8 cellular contexts compared by ENCODE assay signal in genomic region chr10:47311900-47312662, GRCh38. TPM values are rescaled to one million over a fixed set of nuclear protein-coding genes. Genes with fewer than 3 reads are reported as not detected.
DNase-seq lines count a peak whose midpoint lies in the region; ATAC-seq and TF ChIP-seq lines count a peak whose summit lies in the region.

No MANE protein-coding gene starts in this region.

- H3K4me3 ChIP-seq in breast epithelium = no peak overlapping the region

- TF ChIP-seq POLR2A in breast epithelium (IDR thresholded peaks at IDR 0.05) = no peak

- peaks cover 2% of the 10 kb centered on the region for H4K20me1 ChIP-seq in H9 (ENCODE audit: control insufficient read depth, insufficient read depth, insufficient read length)

- H3K36me3 Mint-ChIP-seq in H9 (ENCODE audit: insufficient read depth in 1 of 3, low read depth in 3 of 3) = no peaks in the 10 kb centered on the region
- H3K36me3 Mint-ChIP-seq in activated B cell treated with CpG ODN at 0.5 μM for 24 hours (ENCODE audit: low read depth) = no peaks in the 10 kb centered on the region

- no peaks in the 10 kb centered on the region for H3K27me3 ChIP-seq in H9 (ENCODE audit: insufficient read depth, low read length)
- H3K27me3 ChIP-seq in breast epithelium = no peaks in the 10 kb centered on the region

- intact Hi-C loops in activated B cell treated with CpG ODN at 0.5 μM for 24 hours (cut with micrococcal nuclease) = loop anchor here (1.0 kb wide), 1 partner anchor 265 kb away; no protein-coding TSS in a partner anchor
- intact Hi-C loops in breast epithelium (cut with DNase I; ENCODE audit: low total_unique reads) = no loop called here

- no peak overlapping the region for H3T11ph ChIP-seq in H9 (ENCODE audit: low read length)

- H3K23ac ChIP-seq in H9 (ENCODE audit: insufficient read length, low read depth, low read length) = no peak overlapping the region

- no peak overlapping the region for H2BK120ac ChIP-seq in H9 (ENCODE audit: low read depth, low read length, poor library complexity, severe bottlenecking)

- H3K9ac ChIP-seq in H9 (ENCODE audit: extremely low read depth, insufficient read length, low read length) = no peak overlapping the region

- no CpG with 5 or more reads among the region's 21 CpGs for WGBS in H9 (ENCODE audit: extremely low coverage, insufficient read length, low lambda C conversion rate)

- H3K9me3 Mint-ChIP-seq in H9 (no peaks in the 10 kb centered on the region), activated B cell treated with CpG ODN at 0.5 μM for 24 hours (no peaks in the 10 kb centered on the region)

- no peak overlapping the region for H2BK15ac ChIP-seq in H9 (ENCODE audit: low read depth, low read length)

- H3K4me2 ChIP-seq in H9 (ENCODE audit: insufficient read depth, insufficient read length, low read length) = no peak overlapping the region

- H3K4me3 Mint-ChIP-seq in H9 (no peak overlapping the region), activated B cell treated with CpG ODN at 0.5 μM for 24 hours (no peak overlapping the region)

- no peak overlapping the region for H4K91ac ChIP-seq in H9 (ENCODE audit: insufficient read length, low read depth, low read length)

- no peak overlapping the region for H2AK5ac ChIP-seq in H9 (ENCODE audit: insufficient read length, low read length)

- POLR2A ChIA-PET in activated B cell treated with CpG ODN at 0.5 μM for 24 hours (lab: Charles Lee) = no interaction called here

- no peak overlapping the region for H3K56ac ChIP-seq in H9 (ENCODE audit: insufficient read length, low read depth, low read length)

- ATAC-seq in activated B cell treated with CpG ODN at 0.5 μM for 24 hours (ENCODE audit: low read depth) = peak; percentile 84
- ATAC-seq in GM18511 (IDR thresholded peaks at IDR 0.05; ENCODE audit: unreplicated experiment) = no peak

- H3K27ac ChIP-seq in H9 (ENCODE audit: insufficient read length, low read depth, low read length) (no peak overlapping the region), breast epithelium (no peak overlapping the region)

- no peak overlapping the region for H3K27ac Mint-ChIP-seq in H9
- no peak overlapping the region for H3K27ac Mint-ChIP-seq in activated B cell treated with CpG ODN at 0.5 μM for 24 hours

- no peaks in the 10 kb centered on the region for H3K79me1 ChIP-seq in H9 (ENCODE audit: insufficient read depth, low read depth, low read length, poor library complexity, severe bottlenecking)

- H3K27me3 Mint-ChIP-seq in H9 (ENCODE audit: low read depth) = peaks cover 12% of the 10 kb centered on the region
- H3K27me3 Mint-ChIP-seq in activated B cell treated with CpG ODN at 0.5 μM for 24 hours = no peaks in the 10 kb centered on the region

- H3K4me1 Mint-ChIP-seq in H9 (peaks cover 14 to 16% of the 10 kb centered on the region in 2 experiments; a peak in 3 of 4 replicates), activated B cell treated with CpG ODN at 0.5 μM for 24 hours (no peaks in the 10 kb centered on the region)

- H3K4me1 ChIP-seq in H9 (ENCODE audit: insufficient read depth, low read length) = no peaks in the 10 kb centered on the region; the same call in 1 of the 2 replicates
- H3K4me1 ChIP-seq in breast epithelium = no peaks in the 10 kb centered on the region

- H4K5ac ChIP-seq in H9 (ENCODE audit: insufficient read length, low read depth, low read length) = no peak overlapping the region

- no peak overlapping the region for H2BK12ac ChIP-seq in H9 (ENCODE audit: insufficient read length, low read depth, low read length)

- H4K8ac ChIP-seq in H9 (replicated peaks; ENCODE audit: insufficient read length, low read depth, low read length) = no peak overlapping the region

- TF ChIP-seq CTCF in H9 (conservative IDR thresholded peaks at IDR 0.05) (peak; percentile 86), activated B cell treated with CpG ODN at 0.5 μM for 24 hours (IDR thresholded peaks at IDR 0.05) (peak; percentile 52), breast epithelium (IDR thresholded peaks at IDR 0.05) (peak in 2 of 3 donors; percentile 77 to 89)

- H3K23me2 ChIP-seq in H9 (ENCODE audit: insufficient read length, low read depth, low read length, poor library complexity, severe bottlenecking) = no peaks in the 10 kb centered on the region

- no peak overlapping the region for H2AFZ ChIP-seq in H9 (ENCODE audit: low read length)

- H3K79me2 ChIP-seq in H9 (ENCODE audit: insufficient read depth, low read length) = no peaks in the 10 kb centered on the region

- no peak overlapping the region for H3K4ac ChIP-seq in H9 (ENCODE audit: low read depth, low read length)

- DNase-seq in DMS53 (lab: John Stamatoyannopoulos, UW) (peak; percentile 93), H9 (peak; percentile 91), NCI-H1930 (lab: John Stamatoyannopoulos, UW) (peak; percentile 3 to 17), activated B cell treated with CpG ODN at 0.5 μM for 24 hours (peak; percentile 58), breast epithelium (ENCODE audit: low spot score in 2 of 2) (peak; percentile 63 to 78), islet precursor cell (peak; percentile 90)
- DNase-seq in stimulated activated CD4-positive, alpha-beta T cell treated with anti-CD3 and anti-CD28 coated beads, Interleukin-1b, Interleukin-23, amount 100 ng/mL, for 1 hour (ENCODE audit: low read depth in 2 of 2) = peak; percentile 71 to 75

- H2BK5ac ChIP-seq in H9 (ENCODE audit: insufficient read length, low read length) = no peak overlapping the region

- H2BK20ac ChIP-seq in H9 (ENCODE audit: low read depth, low read length, poor library complexity, severe bottlenecking) = no peak overlapping the region

- no peaks in the 10 kb centered on the region for H3K36me3 ChIP-seq in breast epithelium

- no peak overlapping the region for H3K18ac ChIP-seq in H9 (ENCODE audit: insufficient read length, low read depth, low read length)

- H3K14ac ChIP-seq in H9 (ENCODE audit: insufficient read depth, low read length) = no peak overlapping the region

- CTCF ChIA-PET in activated B cell treated with CpG ODN at 0.5 μM for 24 hours (lab: Charles Lee) = interaction anchor here (0.6 to 4.7 kb wide), 13 partner anchors 12 to 318 kb away, joined by 3 to 70 read pairs (median 4); no protein-coding TSS in a partner anchor

- H3K9me3 ChIP-seq in H9 (ENCODE audit: control insufficient read depth, low read depth, low read length) (no peaks in the 10 kb centered on the region), breast epithelium (no peaks in the 10 kb centered on the region)

RNA-seq across cellular contexts. Expression of gene GDF2, which starts 10.2 kb away (rescaled TPM):
- total RNA-seq in H9 (2021) (not detected in 2 replicates), activated B cell treated with CpG ODN at 0.5 μM for 24 hours (not detected in 2 replicates), breast epithelium (not detected)

RNA-seq across cellular contexts. Expression of gene GDF10, which starts 12.1 kb away (rescaled TPM):
- total RNA-seq in H9 (2021) (0.20 TPM in 1 of 2 replicates, not detected in the other), activated B cell treated with CpG ODN at 0.5 μM for 24 hours (not detected in 2 replicates), breast epithelium (10 to 100 TPM in 1 of 3 donors, 1 to 10 TPM in 2; 2.0 to 12.3 (median 2.0) TPM)

RNA-seq across cellular contexts. Expression of gene RBP3, which starts 36.1 kb away (rescaled TPM):
- total RNA-seq in H9 (2021) (not detected in 2 replicates), activated B cell treated with CpG ODN at 0.5 μM for 24 hours (not detected in 2 replicates), breast epithelium (not detected)

Comparison
In these comparisons a context has a peak if more than half of its experiments do, and no peak if none do; other contexts are left out.
1. DNase-seq: peak in every context shown above with its lines; median percentile 93 in DMS53; 91 in H9; 90 in islet precursor cell; 73 in stimulated activated CD4-positive, alpha-beta T cell treated with anti-CD3 and anti-CD28 coated beads, Interleukin-1b, Interleukin-23, amount 100 ng/mL, for 1 hour; 70 in breast epithelium; 58 in activated B cell treated with CpG ODN at 0.5 μM for 24 hours; 10 in NCI-H1930.